21 cellular contexts compared by ENCODE assay signal in genomic region chr11:73401924-73402833, GRCh38. TPM values are rescaled to one million over a fixed set of nuclear protein-coding genes. Genes with fewer than 3 reads are reported as not detected.
DNase-seq lines count a peak whose midpoint lies in the region; ATAC-seq and TF ChIP-seq lines count a peak whose summit lies in the region.
"Had no signal": no experiment of that assay in that cellular context is flagged by ENCODE, and none has a peak within 500 bp of the region (broad histone marks: within the 10 kb centered on the region; RNA-seq: fewer than 3 reads in every experiment).

No MANE protein-coding gene starts in this region.

- no peak overlapping the region for H3K27ac ChIP-seq in CD8-positive, alpha-beta memory T cell (ENCODE audit: low read depth, low read length)
- H3K27ac ChIP-seq in RWPE1 = peak overlapping the region; percentile 27; the same call in 1 of the 2 replicates
- H3K27ac ChIP-seq: ascending aorta, heart right ventricle, right atrium auricular region, SK-N-MC, testis had no signal

- peak in 1 of 5 donors; percentile 43 for DNase-seq in CD8-positive, alpha-beta memory T cell
- DNase-seq in RWPE1 (ENCODE audit: low spot score) = no peak
- DNase-seq in fibroblast of mammary gland (ENCODE audit: low read depth) = peak; percentile 37
- DNase-seq in progenitor cell of endocrine pancreas (ENCODE audit: low spot score, unreplicated experiment) = no peak
- DNase-seq in activated CD8-positive, alpha-beta memory T cell treated with anti-CD3 and anti-CD28 coated beads, Interleukin-2, amount 50 U/mL, for 48 hours = no peak
- no peak for DNase-seq in T1000 (lab: John Stamatoyannopoulos, UW)
- DNase-seq: activated CD4-positive, alpha-beta T cell treated with anti-CD3 and anti-CD28 coated beads, Interleukin-2, amount 10 ng/mL, durations not matched to agents 24 days and 14 days; DMS 273 treated with DMSO at 0.1 percent for 48 hours; heart right ventricle; NCI-H1436; stimulated activated CD4-positive, alpha-beta T cell treated with anti-CD3 and anti-CD28 coated beads, Interleukin-2, amount 100 ng/mL, for 48 hours; stimulated activated naive CD4-positive, alpha-beta T cell; testis had no signal

- no peaks in the 10 kb centered on the region for H3K36me3 ChIP-seq in CD8-positive, alpha-beta memory T cell (ENCODE audit: insufficient read depth, low read length)

- H3K27me3 Mint-ChIP-seq in CD8-positive, alpha-beta memory T cell = no peaks in the 10 kb centered on the region
- H3K27me3 Mint-ChIP-seq in progenitor cell of endocrine pancreas = no peaks in the 10 kb centered on the region
- H3K27me3 Mint-ChIP-seq: activated CD4-positive, alpha-beta T cell treated with anti-CD3 and anti-CD28 coated beads, Interleukin-2, amount 10 ng/mL, durations not matched to agents 24 days and 14 days; activated naive CD4-positive, alpha-beta T cell treated with anti-CD3 and anti-CD28 coated beads, Interleukin-2, amount 50 U/mL, for 24 hours had no signal

- H3K36me3 Mint-ChIP-seq in CD8-positive, alpha-beta memory T cell = peaks cover 0 to 25% (median 0%) of the 10 kb centered on the region in 3 donors
- peaks cover 2% of the 10 kb centered on the region for H3K36me3 Mint-ChIP-seq in progenitor cell of endocrine pancreas (ENCODE audit: insufficient read depth)

- CTCF ChIA-PET in CD8-positive, alpha-beta memory T cell (lab: Charles Lee) = interaction anchor here (0.9 to 2.7 kb wide), 5 partner anchors 9 to 259 kb away, joined by 3 to 12 read pairs (median 3); no protein-coding TSS in a partner anchor
- CTCF ChIA-PET in RWPE1 (lab: Yijun Ruan, JAX) = interaction anchor here (0.6 to 3.0 kb wide), 4 partner anchors 9 to 259 kb away, joined by 3 to 19 read pairs (median 3); no protein-coding TSS in a partner anchor

- no peak overlapping the region for H3K4me3 Mint-ChIP-seq in CD8-positive, alpha-beta memory T cell
- no peak overlapping the region for H3K4me3 Mint-ChIP-seq in progenitor cell of endocrine pancreas (ENCODE audit: low read depth)
- H3K4me3 Mint-ChIP-seq: activated CD4-positive, alpha-beta T cell treated with anti-CD3 and anti-CD28 coated beads, Interleukin-2, amount 10 ng/mL, durations not matched to agents 24 days and 14 days; activated naive CD4-positive, alpha-beta T cell treated with anti-CD3 and anti-CD28 coated beads, Interleukin-2, amount 50 U/mL, for 24 hours; activated T-helper 1 cell treated with anti-CD3 and anti-CD28 coated beads, Interleukin-12 subunit alpha, Interleukin-12 subunit beta, Interleukin-2, Interleukin-4 antibody, amounts not matched to agents 30 ng/mL and 10 ng/mL and 1 ng/mL, durations not matched to agents 14 hours and 24 hours and 36 hours; T-helper 1 cell treated with Interleukin-12 subunit alpha and Interleukin-12 subunit beta and Interleukin-4 antibody, amounts not matched to agents 30 μg/mL and 1 μg/mL, for 36 hours had no signal

- no peak overlapping the region for H3K4me3 ChIP-seq in CD8-positive, alpha-beta memory T cell (ENCODE audit: low read length)
- H3K4me3 ChIP-seq in fibroblast of mammary gland (ENCODE audit: control insufficient read depth, low read depth, low read length) = no peak overlapping the region
- H3K4me3 ChIP-seq: ascending aorta, heart right ventricle, right atrium auricular region, SK-N-MC, testis had no signal

- no peak for ATAC-seq in HG03097 (IDR thresholded peaks at IDR 0.05; ENCODE audit: low FRiP score, unreplicated experiment)
- ATAC-seq in HG02852 (IDR thresholded peaks at IDR 0.05; ENCODE audit: unreplicated experiment) = no peak
- ATAC-seq: heart right ventricle had no signal

- POLR2A ChIA-PET in CD8-positive, alpha-beta memory T cell (lab: Charles Lee) = no interaction called here
- POLR2A ChIA-PET in RWPE1 (lab: Yijun Ruan, JAX; ENCODE audit: low non-redundant PET) = no interaction called here

- H3K27me3 ChIP-seq in CD8-positive, alpha-beta memory T cell (ENCODE audit: insufficient read depth, low read length, poor library complexity, severe bottlenecking) = no peaks in the 10 kb centered on the region
- H3K27me3 ChIP-seq: ascending aorta, heart right ventricle, right atrium auricular region, testis had no signal

- H3K4me1 Mint-ChIP-seq in CD8-positive, alpha-beta memory T cell = no peaks in the 10 kb centered on the region
- no peaks in the 10 kb centered on the region for H3K4me1 Mint-ChIP-seq in progenitor cell of endocrine pancreas (ENCODE audit: low read depth)
- H3K4me1 Mint-ChIP-seq: activated CD4-positive, alpha-beta T cell treated with anti-CD3 and anti-CD28 coated beads, Interleukin-2, amount 10 ng/mL, durations not matched to agents 24 days and 14 days; activated naive CD4-positive, alpha-beta T cell treated with anti-CD3 and anti-CD28 coated beads, Interleukin-2, amount 50 U/mL, for 24 hours had no signal

- no peaks in the 10 kb centered on the region for H3K9me3 ChIP-seq in CD8-positive, alpha-beta memory T cell (ENCODE audit: low read length)
- H3K9me3 ChIP-seq: ascending aorta, heart right ventricle, right atrium auricular region, testis had no signal

- no peaks in the 10 kb centered on the region for H3K9me3 Mint-ChIP-seq in CD8-positive, alpha-beta memory T cell
- H3K9me3 Mint-ChIP-seq in progenitor cell of endocrine pancreas (ENCODE audit: low read depth) = no peaks in the 10 kb centered on the region
- H3K9me3 Mint-ChIP-seq: activated CD4-positive, alpha-beta T cell treated with anti-CD3 and anti-CD28 coated beads, Interleukin-2, amount 10 ng/mL, durations not matched to agents 24 days and 14 days; activated naive CD4-positive, alpha-beta T cell treated with anti-CD3 and anti-CD28 coated beads, Interleukin-2, amount 50 U/mL, for 24 hours; activated T-helper 1 cell treated with anti-CD3 and anti-CD28 coated beads, Interleukin-12 subunit alpha, Interleukin-12 subunit beta, Interleukin-2, Interleukin-4 antibody, amounts not matched to agents 30 ng/mL and 10 ng/mL and 1 ng/mL, durations not matched to agents 14 hours and 24 hours and 36 hours; T-helper 1 cell treated with Interleukin-12 subunit alpha and Interleukin-12 subunit beta and Interleukin-4 antibody, amounts not matched to agents 30 μg/mL and 1 μg/mL, for 36 hours had no signal

- H3K27ac Mint-ChIP-seq in CD8-positive, alpha-beta memory T cell = peak overlapping the region in 5 of 8 donors; percentile 12 to 80 (median 68)
- H3K27ac Mint-ChIP-seq in progenitor cell of endocrine pancreas = peak overlapping the region; percentile 49
- H3K27ac Mint-ChIP-seq: activated CD4-positive, alpha-beta T cell treated with anti-CD3 and anti-CD28 coated beads, Interleukin-2, amount 10 ng/mL, durations not matched to agents 24 days and 14 days; activated naive CD4-positive, alpha-beta T cell treated with anti-CD3 and anti-CD28 coated beads, Interleukin-2, amount 50 U/mL, for 24 hours; activated T-helper 1 cell treated with anti-CD3 and anti-CD28 coated beads, Interleukin-12 subunit alpha, Interleukin-12 subunit beta, Interleukin-2, Interleukin-4 antibody, amounts not matched to agents 30 ng/mL and 10 ng/mL and 1 ng/mL, durations not matched to agents 14 hours and 24 hours and 36 hours; T-helper 1 cell treated with Interleukin-12 subunit alpha and Interleukin-12 subunit beta and Interleukin-4 antibody, amounts not matched to agents 30 μg/mL and 1 μg/mL, for 36 hours had no signal

- H3K4me1 ChIP-seq in CD8-positive, alpha-beta memory T cell (ENCODE audit: insufficient read depth, low read length) = no peaks in the 10 kb centered on the region
- H3K4me1 ChIP-seq: testis had no signal

- TF ChIP-seq CTCF in RWPE1 (conservative IDR thresholded peaks at IDR 0.05; ENCODE audit: low read depth) (no peak), fibroblast of mammary gland (conservative IDR thresholded peaks at IDR 0.05; ENCODE audit: control insufficient read depth, insufficient read depth, low read depth, low read length) (no peak), progenitor cell of endocrine pancreas (IDR thresholded peaks at IDR 0.05; ENCODE audit: unreplicated experiment) (no peak)

RNA-seq across cellular contexts. Expression of gene RELT, which starts 26.0 kb away (rescaled TPM):
- 10 to 100 TPM; 23.4 TPM for total RNA-seq in CD8-positive, alpha-beta memory T cell
- 7.5 TPM for polyA plus RNA-seq in CD8-positive, alpha-beta memory T cell
- total RNA-seq in progenitor cell of endocrine pancreas = 5.3 and 5.7 TPM in 2 replicates
